ENCODE assay signal across 8 cellular contexts in the genomic region with DNA sequence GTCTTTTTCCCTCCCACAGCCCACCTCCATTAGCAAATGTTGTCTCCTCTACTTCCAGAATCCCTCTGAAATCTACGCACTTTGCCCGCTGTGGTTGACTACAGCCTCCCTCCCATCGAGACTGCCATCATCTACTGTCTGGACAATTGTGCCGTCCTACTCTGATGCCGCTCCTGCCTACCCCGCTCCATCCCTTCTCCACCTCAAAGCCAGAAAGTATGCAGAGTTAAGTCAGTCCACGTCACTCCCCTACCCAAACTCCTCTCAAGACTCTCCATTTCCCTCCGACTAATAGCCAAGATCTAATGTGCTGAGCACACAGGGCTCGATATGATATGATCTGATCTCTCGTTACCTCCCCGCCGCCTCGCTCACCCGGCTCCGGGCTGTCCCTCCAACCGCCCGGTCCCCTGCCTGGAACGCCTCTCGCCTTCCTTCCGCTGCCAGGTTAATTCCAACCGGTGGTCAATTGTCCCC. TPM values are rescaled to one million over a fixed set of nuclear protein-coding genes. Genes with fewer than 3 reads are reported as not detected.
A peak's percentile ranks its signal among the peaks of the same experiment; 100 is the strongest.
DNase-seq lines count a peak whose midpoint lies in the region; ATAC-seq, FAIRE-seq and TF ChIP-seq lines count a peak whose summit lies in the region.

No MANE protein-coding gene starts in this region.

- TF ChIP-seq POLR2A in erythroblast (IDR thresholded peaks at IDR 0.05; ENCODE audit: low read length): no peak

- H3K36me3 ChIP-seq in SJCRH30 (no peaks in the 10 kb centered on the region), pancreas (no peaks in the 10 kb centered on the region)

- FAIRE-seq in pancreas (lab: Jason Lieb, UNC): no peak

- TF ChIP-seq CTCF in pancreas (IDR thresholded peaks at IDR 0.05): no peak

- H3K9me3 ChIP-seq in SJCRH30 (replicated peaks): no peaks in the 10 kb centered on the region
- H3K9me3 ChIP-seq in pancreas: no peaks in the 10 kb centered on the region

- ATAC-seq in pancreas (peak in 1 of 4 donors; percentile 1), GM18870 (IDR thresholded peaks at IDR 0.05; ENCODE audit: unreplicated experiment) (no peak), HG03571 (IDR thresholded peaks at IDR 0.05; ENCODE audit: unreplicated experiment) (no peak)

- H3K4me1 ChIP-seq in SJCRH30 (no peaks in the 10 kb centered on the region), pancreas (peaks cover 0 to 13% (median 7%) of the 10 kb centered on the region in 3 donors)

- H3K27me3 ChIP-seq in SJCRH30 (no peaks in the 10 kb centered on the region), pancreas (no peaks in the 10 kb centered on the region)

- DNase-seq in stimulated activated CD4-positive, alpha-beta T cell treated with anti-CD3 and anti-CD28 coated beads, Interleukin-12 subunit alpha, Interleukin-12 subunit beta, amount 100 ng/mL, for 4 hours: peak; percentile 14
- no peak for DNase-seq in stimulated activated CD4-positive, alpha-beta T cell treated with anti-CD3 and anti-CD28 coated beads, Interleukin-2, amount 100 ng/mL, for 24 hours
- DNase-seq in SJCRH30: no peak
- DNase-seq in erythroblast (lab: John Stamatoyannopoulos, UW): peak; percentile 75 to 77
- no peak for DNase-seq in pancreas
- no peak for DNase-seq in HuH-7 (ENCODE audit: low spot score)

- 0 to 2% methylated on average over 21 of the region's 21 CpGs for WGBS in pancreas, 2 donors

- H3K27ac ChIP-seq in SJCRH30: peak overlapping the region; percentile 95
- H3K27ac ChIP-seq in pancreas: peak overlapping the region in 3 of 4 donors; percentile 91 to 98 (median 93)

- intact Hi-C loops in pancreas (cut with DNase I): no loop called here

- peak overlapping the region; percentile 94 for H3K4me3 ChIP-seq in SJCRH30
- H3K4me3 ChIP-seq in pancreas: peak overlapping the region; percentile 90 to 100 (median 96)

RNA-seq across cellular contexts. Expression of a gene that starts 0.6 kb away (rescaled TPM):
- total RNA-seq in SJCRH30 (2014; rRNA removed; shearing (Covaris generic)): 21.4 and 21.6 TPM in 2 replicates
- total RNA-seq in pancreas: 10 to 100 TPM in 3 of 6 donors, 1 to 10 TPM in 3; 6.8 to 14.6 (median 10.4) TPM
- polyA plus RNA-seq in pancreas: 10 to 100 TPM; 17.4 to 27.2 TPM

RNA-seq across cellular contexts. Expression of a gene that starts 19.4 kb away (rescaled TPM):
- total RNA-seq in SJCRH30 (2014; rRNA removed; shearing (Covaris generic)): 0.06 and 0.13 TPM in 2 replicates
- total RNA-seq in pancreas: 1 to 10 TPM in 2 of 6 donors, under 1 TPM in 4; 0.42 to 1.2 (median 0.50) TPM
- polyA plus RNA-seq in pancreas: 1 to 10 TPM in 1 of 2 donors, under 1 TPM in 1; 0.95 to 1.5 TPM

RNA-seq across cellular contexts. Expression of a gene that starts 40.8 kb away (rescaled TPM):
- 0.03 and 0.06 TPM in 2 replicates for total RNA-seq in SJCRH30 (2014; rRNA removed; shearing (Covaris generic))
- under 1 TPM; 0.17 to 0.34 (median 0.28) TPM for total RNA-seq in pancreas
- under 1 TPM; 0.72 to 0.92 TPM for polyA plus RNA-seq in pancreas

RNA-seq across cellular contexts. Expression of a gene that starts 53.3 kb away (rescaled TPM):
- total RNA-seq in SJCRH30 (2014; rRNA removed; shearing (Covaris generic)): 45.0 and 48.0 TPM in 2 replicates
- 10 to 100 TPM; 26.3 to 45.7 (median 30.6) TPM for total RNA-seq in pancreas
- polyA plus RNA-seq in pancreas: 100 to 1,000 TPM in 1 of 2 donors, 10 to 100 TPM in 1; 84.0 to 102 TPM

Comparison
In these comparisons a context has a peak if more than half of its experiments do, and no peak if none do; other contexts are left out.
1. DNase-seq: peak in stimulated activated CD4-positive, alpha-beta T cell treated with anti-CD3 and anti-CD28 coated beads, Interleukin-12 subunit alpha, Interleukin-12 subunit beta, amount 100 ng/mL, for 4 hours (single experiment) and erythroblast (2 of 2); none in stimulated activated CD4-positive, alpha-beta T cell treated with anti-CD3 and anti-CD28 coated beads, Interleukin-2, amount 100 ng/mL, for 24 hours (0 of 2), SJCRH30 (0 of 2), pancreas (0 of 6) and HuH-7 (single experiment).